Comparison of ENCODE assay signal across 28 cellular contexts in genomic region chr12:68824131-68824530, GRCh38. TPM values are rescaled to one million over a fixed set of nuclear protein-coding genes. Genes with fewer than 3 reads are reported as not detected.
A peak's percentile ranks its signal among the peaks of the same experiment; 100 is the strongest.
DNase-seq lines count a peak whose midpoint lies in the region; ATAC-seq, FAIRE-seq and TF ChIP-seq lines count a peak whose summit lies in the region.
"Had no signal": no experiment of that assay in that cellular context is flagged by ENCODE, and none has a peak within 500 bp of the region (broad histone marks: within the 10 kb centered on the region; RNA-seq: fewer than 3 reads in every experiment).

No MANE protein-coding gene starts in this region.

- no peak for ATAC-seq in activated T-cell treated with anti-CD3 and anti-CD28 coated beads, Interleukin-2, amount 50 U/mL, for 72 hours (replicated peaks in 1 of 2)
- ATAC-seq in T-helper 17 cell (no peak), gastrocnemius medialis (no peak)
- ATAC-seq: left colon, right cardiac atrium had no signal

- H3K9me3 ChIP-seq in T-helper 17 cell (ENCODE audit: control insufficient read depth, low read length, poor library complexity, severe bottlenecking) (no peaks in the 10 kb centered on the region), gastrocnemius medialis (no peaks in the 10 kb centered on the region)
- H3K9me3 ChIP-seq: spleen, stomach, uterus had no signal

- intact Hi-C loops in gastrocnemius medialis (cut with DNase I; ENCODE audit: low total_unique reads), result no loop called here

- H3K27ac Mint-ChIP-seq in activated T-cell treated with anti-CD3 and anti-CD28 coated beads, Interleukin-2, amount 50 U/mL, for 72 hours, result peak overlapping the region; percentile 65
- H3K27ac Mint-ChIP-seq in T-helper 17 cell (peak overlapping the region; percentile 78), nephron progenitor cell (peak overlapping the region; percentile 41)
- H3K27ac Mint-ChIP-seq: B cell had no signal

- no peaks in the 10 kb centered on the region for H3K9me3 Mint-ChIP-seq in activated T-cell treated with anti-CD3 and anti-CD28 coated beads, Interleukin-2, amount 50 U/mL, for 72 hours
- no peaks in the 10 kb centered on the region for H3K9me3 Mint-ChIP-seq in nephron progenitor cell

- H3K36me3 ChIP-seq in gastrocnemius medialis, result peaks cover 0 to 91% of the 10 kb centered on the region in 2 donors

- no peak overlapping the region for H3K4me3 ChIP-seq in gastrocnemius medialis
- H3K4me3 ChIP-seq: spleen, stomach, uterus had no signal

- no peaks in the 10 kb centered on the region for H3K4me1 ChIP-seq in gastrocnemius medialis
- H3K4me1 ChIP-seq: uterus had no signal

- no peak overlapping the region for H3K4me3 Mint-ChIP-seq in activated T-cell treated with anti-CD3 and anti-CD28 coated beads, Interleukin-2, amount 50 U/mL, for 72 hours
- no peak overlapping the region for H3K4me3 Mint-ChIP-seq in T-helper 17 cell
- no peak overlapping the region for H3K4me3 Mint-ChIP-seq in nephron progenitor cell
- H3K4me3 Mint-ChIP-seq: B cell had no signal

- DNase-seq in activated T-cell treated with anti-CD3 and anti-CD28 coated beads, Interleukin-2, amount 50 U/mL, for 72 hours, result no peak
- DNase-seq in activated T-cell treated with anti-CD3 and anti-CD28 coated beads, Interleukin-2, amount 50 U/mL, for 48 hours, result no peak
- DNase-seq in GM12892 (ENCODE audit: insufficient read length) (no peak), T-helper 17 cell (no peak), nephron progenitor cell (no peak), gastrocnemius medialis (no peak), GM12891 (ENCODE audit: insufficient read length, low spot score) (no peak), KG1 (lab: John Stamatoyannopoulos, UW) (no peak)
- DNase-seq: activated CD4-positive, alpha-beta T cell treated with anti-CD3 and anti-CD28 coated beads, Interleukin-2, amount 50 U/mL, for 4 hours; central memory CD4-positive, alpha-beta T cell; DMS153; glutamatergic neuron; HCEC 1CT; IMR-90; left colon; NCI-H1048; NCI-H1694 treated with DMSO at 0.1 percent for 48 hours; NCI-H446 treated with DMSO at 0.1 percent for 48 hours; NCI-H82; posterior cingulate gyrus; right cardiac atrium; SHP77 treated with DMSO at 0.1 percent for 48 hours; spleen; stimulated activated CD4-positive, alpha-beta T cell treated with anti-CD3 and anti-CD28 coated beads, Interleukin-2, amount 100 ng/mL, for 24 hours; stomach; uterus had no signal

- no peak for TF ChIP-seq CTCF in nephron progenitor cell (IDR thresholded peaks at IDR 0.05)
- no peak for TF ChIP-seq CTCF in gastrocnemius medialis (IDR thresholded peaks at IDR 0.05 in 4 of 5, conservative IDR thresholded peaks at IDR 0.05 in 1 of 5)

- no peaks in the 10 kb centered on the region for H3K27me3 ChIP-seq in gastrocnemius medialis
- H3K27me3 ChIP-seq: spleen, stomach, uterus had no signal

- no peaks in the 10 kb centered on the region for H3K27me3 Mint-ChIP-seq in activated T-cell treated with anti-CD3 and anti-CD28 coated beads, Interleukin-2, amount 50 U/mL, for 72 hours (ENCODE audit: low read depth)
- H3K27me3 Mint-ChIP-seq in T-helper 17 cell (no peaks in the 10 kb centered on the region), nephron progenitor cell (ENCODE audit: low read depth, poor library complexity) (no peaks in the 10 kb centered on the region)
- H3K27me3 Mint-ChIP-seq: B cell had no signal

- H3K36me3 Mint-ChIP-seq in activated T-cell treated with anti-CD3 and anti-CD28 coated beads, Interleukin-2, amount 50 U/mL, for 72 hours (ENCODE audit: insufficient read depth in 2 of 2), result peaks cover 17 to 69% of the 10 kb centered on the region in 2 donors
- H3K36me3 Mint-ChIP-seq in T-helper 17 cell (ENCODE audit: low read depth), result peaks cover 8% of the 10 kb centered on the region
- peaks cover 67% of the 10 kb centered on the region for H3K36me3 Mint-ChIP-seq in nephron progenitor cell (ENCODE audit: low read depth)

- no peak for FAIRE-seq in GM12892 (lab: Jason Lieb, UNC)
- no peak for FAIRE-seq in GM12891 (lab: Jason Lieb, UNC)
- FAIRE-seq: RCC 7860 had no signal

- H3K4me1 Mint-ChIP-seq in activated T-cell treated with anti-CD3 and anti-CD28 coated beads, Interleukin-2, amount 50 U/mL, for 72 hours (ENCODE audit: low read depth), result peaks cover 53% of the 10 kb centered on the region
- H3K4me1 Mint-ChIP-seq in T-helper 17 cell (peaks cover 11% of the 10 kb centered on the region), nephron progenitor cell (no peaks in the 10 kb centered on the region)

- in situ Hi-C loops in gastrocnemius medialis (cut with MboI; ENCODE audit: low sequenced_read_pairs in 4 of 4), result loop anchor here in 1 of 4 donors (25.0 kb wide), 1 partner anchor 462 kb away; no protein-coding TSS in a partner anchor

- TF ChIP-seq POLR2A in GM12892 (IDR thresholded peaks at IDR 0.05; ENCODE audit: low read depth, low read length), result peak; percentile 8; the same call in 1 of the 2 replicates
- no peak for TF ChIP-seq POLR2A in gastrocnemius medialis (IDR thresholded peaks at IDR 0.05)
- no peak for TF ChIP-seq POLR2A in GM12891 (IDR thresholded peaks at IDR 0.05; ENCODE audit: low read depth, low read length)

- H3K27ac ChIP-seq in gastrocnemius medialis, result no peak overlapping the region
- H3K27ac ChIP-seq: spleen, stomach, uterus had no signal

TF ChIP-seq in GM12891, 5 proteins besides CTCF, POLR2A, EP300 and RAD21:
- TF ChIP-seq POU2F2 (IDR thresholded peaks at IDR 0.05; ENCODE audit: low read depth, low read length) (no peak), POLR2AphosphoS5 (IDR thresholded peaks at IDR 0.05; ENCODE audit: low read depth, low read length) (no peak), PAX5 (IDR thresholded peaks at IDR 0.05; ENCODE audit: insufficient read depth, low read length, severe bottlenecking) (no peak), TAF1 (IDR thresholded peaks at IDR 0.05; ENCODE audit: low read depth, low read length) (no peak), SPI1 (IDR thresholded peaks at IDR 0.05; ENCODE audit: low read depth, low read length) (no peak; the same call in 1 of the 2 replicates)
TF ChIP-seq in GM12891: peak in this region for 0.

RNA-seq across cellular contexts. Expression of gene MDM2, which starts 16.2 kb away (rescaled TPM):
- total RNA-seq in activated T-cell treated with anti-CD3 and anti-CD28 coated beads, Interleukin-2, amount 50 U/mL, for 72 hours, result 100 to 1,000 TPM; 191 to 225 TPM
- polyA plus RNA-seq in GM12892 (2012; ENCODE audit: missing spikeins), result 111 TPM
- 100 to 1,000 TPM in 1 of 2 donors, 10 to 100 TPM in 1; 96.3 to 101 TPM for total RNA-seq in T-helper 17 cell
- 10 to 100 TPM; 61.6 to 92.2 (median 70.0) TPM for total RNA-seq in gastrocnemius medialis
- polyA plus RNA-seq in GM12891 (2012; ENCODE audit: low read depth, missing spikeins), result 44.7 TPM
